Comparison of ENCODE assay signal across 9 cellular contexts in the genomic region with DNA sequence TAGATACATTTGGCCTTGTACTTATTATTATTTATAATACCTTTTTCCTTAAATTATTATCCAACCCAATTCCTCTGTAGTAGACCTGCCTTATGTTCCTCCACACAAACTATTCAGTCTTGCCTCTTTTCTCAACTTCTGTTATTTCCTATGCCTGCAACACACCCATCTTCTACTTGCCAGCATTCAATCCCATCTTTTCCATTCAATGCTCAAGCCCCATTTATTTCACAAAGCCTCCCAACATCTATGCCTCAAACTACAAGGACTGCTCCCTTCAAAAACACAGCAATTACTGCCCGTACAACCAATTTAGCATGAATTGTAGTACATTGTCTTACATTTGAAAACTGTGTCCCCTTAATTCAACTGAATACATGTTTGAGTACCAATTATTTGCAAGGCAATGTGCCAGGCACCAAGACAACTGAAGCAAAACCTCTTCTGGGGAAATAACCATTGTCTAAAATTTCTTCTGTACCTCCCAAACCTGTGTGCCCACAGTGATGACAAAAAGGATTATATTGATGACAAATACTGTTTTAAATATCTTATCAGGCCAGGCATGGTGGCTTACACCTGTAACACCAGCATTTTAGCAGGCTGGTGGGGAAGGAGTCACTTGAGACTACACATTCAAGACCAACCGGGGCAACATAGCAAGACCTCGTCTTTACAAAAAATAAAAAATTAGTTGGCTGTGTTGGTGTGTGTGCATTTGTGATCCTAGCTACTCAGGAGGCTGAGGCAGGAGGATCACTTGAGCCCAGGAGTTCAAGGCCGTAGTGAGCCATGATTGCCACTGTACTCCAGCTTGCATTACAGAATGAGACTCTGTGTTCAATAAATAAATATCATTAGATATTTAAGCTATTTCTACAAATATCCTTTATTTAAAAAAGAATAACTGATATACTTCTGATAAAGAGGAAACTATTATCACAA. TPM values are rescaled to one million over a fixed set of nuclear protein-coding genes. Genes with fewer than 3 reads are reported as not detected.
DNase-seq lines count a peak whose midpoint lies in the region; ATAC-seq lines count a peak whose summit lies in the region.
"Had no signal": no experiment of that assay in that cellular context is flagged by ENCODE, and none has a peak within 500 bp of the region (broad histone marks: within the 10 kb centered on the region; RNA-seq: fewer than 3 reads in every experiment).

No MANE protein-coding gene starts in this region.

- POLR2A ChIA-PET in activated CD4-positive, alpha-beta memory T cell treated with anti-CD3 and anti-CD28 coated beads for 36 hours (lab: Charles Lee) = interaction anchor here (0.9 to 3.1 kb wide), 6 partner anchors 9 to 76 kb away, joined by 3 to 21 read pairs (median 7); a partner anchor contains a TSS

- peaks cover 5 to 53% (median 34%) of the 10 kb centered on the region in 5 donors for H3K4me1 ChIP-seq in subcutaneous abdominal adipose tissue (ENCODE audit: control insufficient read depth in 5 of 5, insufficient read depth in 5 of 5, low read length in 5 of 5)

- intact Hi-C loops in activated CD4-positive, alpha-beta memory T cell treated with anti-CD3 and anti-CD28 coated beads for 36 hours (cut with micrococcal nuclease) = loop anchor here (1.0 to 5.0 kb wide), 7 partner anchors 8 to 478 kb away; a partner anchor contains a TSS

- no peaks in the 10 kb centered on the region for H3K9me3 ChIP-seq in subcutaneous abdominal adipose tissue (ENCODE audit: control insufficient read depth in 5 of 5, low read length in 5 of 5)
- H3K9me3 ChIP-seq: A549 had no signal

- no peaks in the 10 kb centered on the region for H3K27me3 Mint-ChIP-seq in activated CD4-positive, alpha-beta memory T cell treated with anti-CD3 and anti-CD28 coated beads for 36 hours

- peak overlapping the region; percentile 28 to 61 (median 45) for H3K4me3 ChIP-seq in subcutaneous abdominal adipose tissue (ENCODE audit: low read depth in 1 of 5, low read length in 5 of 5)
- H3K4me3 ChIP-seq: A549 had no signal

- peak overlapping the region; percentile 82 for H3K4me3 Mint-ChIP-seq in activated CD4-positive, alpha-beta memory T cell treated with anti-CD3 and anti-CD28 coated beads for 36 hours

- H3K4me1 Mint-ChIP-seq in activated CD4-positive, alpha-beta memory T cell treated with anti-CD3 and anti-CD28 coated beads for 36 hours (ENCODE audit: low read depth) = peaks cover 63% of the 10 kb centered on the region

- peaks cover 20% of the 10 kb centered on the region for H3K36me3 Mint-ChIP-seq in activated CD4-positive, alpha-beta memory T cell treated with anti-CD3 and anti-CD28 coated beads for 36 hours

- peak overlapping the region; percentile 74 for H3K27ac ChIP-seq in subcutaneous abdominal adipose tissue (ENCODE audit: low read depth, low read length)
- H3K27ac ChIP-seq: A549 had no signal

- peak; percentile 20 for DNase-seq in NCI-H345 (lab: John Stamatoyannopoulos, UW)
- no peak for DNase-seq in NCI-H345 treated with DMSO at 0.1 percent for 48 hours (lab: John Stamatoyannopoulos, UW; ENCODE audit: unreplicated experiment)
- peak; percentile 22 for DNase-seq in activated CD4-positive, alpha-beta memory T cell treated with anti-CD3 and anti-CD28 coated beads for 36 hours
- DNase-seq in globus pallidus (ENCODE audit: low spot score) = peak; percentile 35
- no peak for DNase-seq in cortex of kidney (lab: John Stamatoyannopoulos, UW)

- H3K9ac ChIP-seq in subcutaneous abdominal adipose tissue (ENCODE audit: low read length in 5 of 5) = peak overlapping the region in 3 of 5 donors; percentile 52 to 59 (median 59)

- H3K9me3 Mint-ChIP-seq in activated CD4-positive, alpha-beta memory T cell treated with anti-CD3 and anti-CD28 coated beads for 36 hours = no peaks in the 10 kb centered on the region

- no peaks in the 10 kb centered on the region for H3K27me3 ChIP-seq in subcutaneous abdominal adipose tissue (ENCODE audit: control insufficient read depth in 5 of 5, insufficient read depth in 4 of 5, low read length in 5 of 5)

- H3K36me3 ChIP-seq in subcutaneous abdominal adipose tissue (ENCODE audit: control insufficient read depth in 5 of 5, insufficient read depth in 5 of 5, low read length in 5 of 5) = no peaks in the 10 kb centered on the region

- ATAC-seq in HG02798 (IDR thresholded peaks at IDR 0.05; ENCODE audit: poor library complexity, unreplicated experiment) = no peak
- ATAC-seq in GM19035 (IDR thresholded peaks at IDR 0.05; ENCODE audit: unreplicated experiment) = no peak
- ATAC-seq: A549 had no signal

- peak overlapping the region; percentile 92 for H3K27ac Mint-ChIP-seq in activated CD4-positive, alpha-beta memory T cell treated with anti-CD3 and anti-CD28 coated beads for 36 hours

- CTCF ChIA-PET in activated CD4-positive, alpha-beta memory T cell treated with anti-CD3 and anti-CD28 coated beads for 36 hours (lab: Charles Lee) = interaction anchor here (1.2 to 1.5 kb wide), 3 partner anchors 10 to 207 kb away, joined by 3 to 5 read pairs (median 5); no protein-coding TSS in a partner anchor

RNA-seq across cellular contexts. Expression of a gene that starts 35.1 kb away (rescaled TPM):
- total RNA-seq in activated CD4-positive, alpha-beta memory T cell treated with anti-CD3 and anti-CD28 coated beads for 36 hours = 10 to 100 TPM; 70.8 to 71.2 TPM

Comparison
In these comparisons a context has a peak if more than half of its experiments do, and no peak if none do; other contexts are left out.
1. DNase-seq: peak in NCI-H345 (single experiment), activated CD4-positive, alpha-beta memory T cell treated with anti-CD3 and anti-CD28 coated beads for 36 hours (single experiment) and globus pallidus (single experiment); none in NCI-H345 treated with DMSO at 0.1 percent for 48 hours (single experiment) and cortex of kidney (single experiment).